32 cellular contexts compared by ENCODE assay signal in the genomic region with DNA sequence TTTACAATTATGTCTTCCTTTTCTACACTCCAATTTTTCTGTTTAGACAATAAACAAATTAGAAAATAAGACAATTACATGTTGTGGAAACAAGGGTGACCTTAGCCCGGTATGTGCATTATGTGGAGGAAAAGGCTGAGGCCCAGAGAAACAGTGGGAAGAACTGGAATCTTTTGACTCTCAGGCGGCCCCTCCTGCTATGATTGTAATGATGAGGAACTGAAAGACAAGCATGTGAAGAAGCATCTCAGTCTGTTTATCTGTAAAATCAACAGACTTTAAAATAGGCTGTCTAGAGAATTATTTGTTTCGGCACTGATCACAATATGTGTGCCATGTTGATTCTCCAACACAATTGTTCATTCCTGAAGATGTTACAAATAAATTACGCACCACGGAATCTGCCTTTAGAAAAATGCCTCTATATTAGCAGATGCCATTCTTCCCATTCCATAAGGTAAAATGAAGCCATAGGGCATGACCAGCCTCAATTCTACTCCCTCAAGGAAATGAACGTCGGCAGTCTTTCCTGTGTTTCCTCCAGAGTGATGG.
"Had no signal": no experiment of that assay in that cellular context is flagged by ENCODE, and none has a peak within 500 bp of the region (broad histone marks: within the 10 kb centered on the region; RNA-seq: fewer than 3 reads in every experiment).

No MANE protein-coding gene starts in this region.

- H2AFZ ChIP-seq: parathyroid adenoma had no signal

- H3K36me3 Mint-ChIP-seq: activated CD4-positive, alpha-beta memory T cell treated with anti-CD3 and anti-CD28 coated beads for 36 hours; immature natural killer cell; naive B cell; type B pancreatic cell had no signal

- H3K9me3 Mint-ChIP-seq: activated CD4-positive, alpha-beta memory T cell treated with anti-CD3 and anti-CD28 coated beads for 36 hours; activated T-cell treated with anti-CD3 and anti-CD28 coated beads, Interleukin-2, amount 50 U/mL, for 24 hours; naive B cell; nephron progenitor cell had no signal

- H3K27me3 ChIP-seq: esophagus muscularis mucosa, foreskin keratinocyte, heart left ventricle, spleen, testis, uterus had no signal

- H3K27me3 Mint-ChIP-seq: naive B cell, type B pancreatic cell had no signal

- FAIRE-seq: kidney had no signal

- H3K27ac Mint-ChIP-seq: activated CD4-positive, alpha-beta memory T cell treated with anti-CD3 and anti-CD28 coated beads for 36 hours; activated CD4-positive, alpha-beta T cell treated with anti-CD3 and anti-CD28 coated beads, Interleukin-2, amount 10 ng/mL, durations not matched to agents 24 days and 14 days; activated T-cell treated with anti-CD3 and anti-CD28 coated beads, Interleukin-2, amount 50 U/mL, for 24 hours; immature natural killer cell; naive B cell; T-helper 1 cell treated with Interleukin-12 subunit alpha and Interleukin-12 subunit beta and Interleukin-4 antibody, amounts not matched to agents 30 μg/mL and 1 μg/mL, for 36 hours; type B pancreatic cell had no signal

- DNase-seq: activated CD4-positive, alpha-beta memory T cell treated with anti-CD3 and anti-CD28 coated beads for 36 hours; activated CD4-positive, alpha-beta T cell treated with anti-CD3 and anti-CD28 coated beads, Interleukin-2, amount 10 ng/mL, durations not matched to agents 24 days and 14 days; activated CD4-positive, CD25-positive, alpha-beta regulatory T cell treated with anti-CD3 and anti-CD28 coated beads, Interleukin-2, amount 50 U/mL, for 72 hours; activated CD8-positive, alpha-beta memory T cell treated with anti-CD3 and anti-CD28 coated beads, Interleukin-2, amount 50 U/mL, for 4 hours; activated gamma-delta T cell treated with Interleukin-2 at 50 U/mL for 16 hours; activated naive CD4-positive, alpha-beta T cell treated with anti-CD3 and anti-CD28 coated beads, Interleukin-2, amount 50 U/mL, for 16 hours; activated T-cell treated with anti-CD3 and anti-CD28 coated beads, Interleukin-2, amount 50 U/mL, for 24 hours; amniotic stem cell; caudate nucleus; dermis blood vessel endothelial cell; effector CD4-positive, alpha-beta T cell; foreskin keratinocyte; heart left ventricle; hypothalamus; immature natural killer cell; kidney; left colon; mammary epithelial cell; naive B cell; nephron progenitor cell; nucleus accumbens; psoas muscle; right cardiac atrium; spleen; stimulated activated naive CD8-positive, alpha-beta T cell treated with anti-CD3 and anti-CD28 coated beads, Interleukin-15, Interleukin-2, amounts not matched to agents 100 U/mL and 50 U/mL, for 24 hours; T-helper 9 cell; testis; uterus had no signal

- H3K4me1 Mint-ChIP-seq: immature natural killer cell, naive B cell had no signal

- H3K36me3 ChIP-seq: esophagus muscularis mucosa, heart left ventricle, spleen, uterus had no signal

- ATAC-seq: foreskin keratinocyte; heart left ventricle; left colon; psoas muscle; right cardiac atrium; stimulated activated naive CD8-positive, alpha-beta T cell treated with anti-CD3 and anti-CD28 coated beads, Interleukin-15, Interleukin-2, amounts not matched to agents 100 U/mL and 50 U/mL, for 24 hours had no signal

- H3K27ac ChIP-seq: esophagus muscularis mucosa, foreskin keratinocyte, heart left ventricle, parathyroid adenoma, psoas muscle, spleen, testis, uterus had no signal

- H3K9ac ChIP-seq: parathyroid adenoma had no signal

- H3K4me3 Mint-ChIP-seq: activated CD4-positive, alpha-beta memory T cell treated with anti-CD3 and anti-CD28 coated beads for 36 hours; activated CD4-positive, alpha-beta T cell treated with anti-CD3 and anti-CD28 coated beads, Interleukin-2, amount 10 ng/mL, durations not matched to agents 24 days and 14 days; activated T-cell treated with anti-CD3 and anti-CD28 coated beads, Interleukin-2, amount 50 U/mL, for 24 hours; immature natural killer cell; naive B cell; nephron progenitor cell; T-helper 1 cell treated with Interleukin-12 subunit alpha and Interleukin-12 subunit beta and Interleukin-4 antibody, amounts not matched to agents 30 μg/mL and 1 μg/mL, for 36 hours; type B pancreatic cell had no signal

- H3K9me3 ChIP-seq: esophagus muscularis mucosa, heart left ventricle, psoas muscle, spleen, testis, uterus had no signal

- H3K4me3 ChIP-seq: esophagus muscularis mucosa, heart left ventricle, psoas muscle, spleen, testis, uterus had no signal

- H3K79me2 ChIP-seq: parathyroid adenoma had no signal

- H3K4me1 ChIP-seq: parathyroid adenoma, testis, uterus had no signal
